20 cellular contexts compared by ENCODE assay signal in genomic region chr16:62404857-62405611, GRCh38.
"Had no signal": no experiment of that assay in that cellular context is flagged by ENCODE, and none has a peak within 500 bp of the region (broad histone marks: within the 10 kb centered on the region; RNA-seq: fewer than 3 reads in every experiment).

No MANE protein-coding gene starts in this region.

- H3K27ac Mint-ChIP-seq: activated naive CD4-positive, alpha-beta T cell treated with anti-CD3 and anti-CD28 coated beads, Interleukin-2, amount 10 ng/mL, durations not matched to agents 7 days and 5 days; nephron progenitor cell; stimulated activated naive CD8-positive, alpha-beta T cell treated with anti-CD3 and anti-CD28 coated beads, Interleukin-15, Interleukin-2, amounts not matched to agents 100 ng/mL and 50 ng/mL, for 24 hours had no signal

- H3K36me3 Mint-ChIP-seq: activated naive CD4-positive, alpha-beta T cell treated with anti-CD3 and anti-CD28 coated beads, Interleukin-2, amount 10 ng/mL, durations not matched to agents 7 days and 5 days had no signal

- H3K4me1 Mint-ChIP-seq: activated naive CD4-positive, alpha-beta T cell treated with anti-CD3 and anti-CD28 coated beads, Interleukin-2, amount 10 ng/mL, durations not matched to agents 7 days and 5 days had no signal

- DNase-seq: activated CD4-positive, alpha-beta T cell treated with anti-CD3 and anti-CD28 coated beads for 1 hour; activated CD8-positive, alpha-beta memory T cell treated with anti-CD3 and anti-CD28 coated beads for 24 hours; activated CD8-positive, alpha-beta memory T cell treated with anti-CD3 and anti-CD28 coated beads, Interleukin-2, amount 50 U/mL, for 48 hours; activated effector memory CD4-positive, alpha-beta T cell treated with Interleukin-2 at 50 U/mL for 16 hours; activated naive CD4-positive, alpha-beta T cell treated with anti-CD3 and anti-CD28 coated beads, Interleukin-2, amount 10 ng/mL, durations not matched to agents 7 days and 5 days; activated T-cell treated with anti-CD3 and anti-CD28 coated beads, Interleukin-2, amount 50 U/mL, for 48 hours; aorta; brain microvascular endothelial cell; central memory CD4-positive, alpha-beta T cell; gastrocnemius medialis; heart left ventricle; kidney glomerular epithelial cell; left ventricle myocardium superior; nephron progenitor cell; ovary; psoas muscle; right cardiac atrium; T-helper 2 cell had no signal

- H3K9me3 ChIP-seq: gastrocnemius medialis, ovary, psoas muscle had no signal

- H3K4me3 Mint-ChIP-seq: activated naive CD4-positive, alpha-beta T cell treated with anti-CD3 and anti-CD28 coated beads, Interleukin-2, amount 10 ng/mL, durations not matched to agents 7 days and 5 days; nephron progenitor cell; stimulated activated naive CD8-positive, alpha-beta T cell treated with anti-CD3 and anti-CD28 coated beads, Interleukin-15, Interleukin-2, amounts not matched to agents 100 ng/mL and 50 ng/mL, for 24 hours had no signal

- H3K36me3 ChIP-seq: brain microvascular endothelial cell, gastrocnemius medialis, heart left ventricle, ovary, tibial nerve had no signal

- H3K27me3 ChIP-seq: brain microvascular endothelial cell, gastrocnemius medialis, heart left ventricle, ovary, tibial nerve had no signal

- ATAC-seq: gastrocnemius medialis, heart left ventricle, left ventricle myocardium superior, psoas muscle, right cardiac atrium had no signal

- H3K4me3 ChIP-seq: gastrocnemius medialis, heart left ventricle, ovary, psoas muscle, tibial nerve had no signal

- H3K27me3 Mint-ChIP-seq: activated naive CD4-positive, alpha-beta T cell treated with anti-CD3 and anti-CD28 coated beads, Interleukin-2, amount 10 ng/mL, durations not matched to agents 7 days and 5 days; stimulated activated naive CD8-positive, alpha-beta T cell treated with anti-CD3 and anti-CD28 coated beads, Interleukin-15, Interleukin-2, amounts not matched to agents 100 ng/mL and 50 ng/mL, for 24 hours had no signal

- H3K4me1 ChIP-seq: gastrocnemius medialis, heart left ventricle, psoas muscle, tibial nerve had no signal
